ENCODE assay signal across 1 cellular context in the genomic region with DNA sequence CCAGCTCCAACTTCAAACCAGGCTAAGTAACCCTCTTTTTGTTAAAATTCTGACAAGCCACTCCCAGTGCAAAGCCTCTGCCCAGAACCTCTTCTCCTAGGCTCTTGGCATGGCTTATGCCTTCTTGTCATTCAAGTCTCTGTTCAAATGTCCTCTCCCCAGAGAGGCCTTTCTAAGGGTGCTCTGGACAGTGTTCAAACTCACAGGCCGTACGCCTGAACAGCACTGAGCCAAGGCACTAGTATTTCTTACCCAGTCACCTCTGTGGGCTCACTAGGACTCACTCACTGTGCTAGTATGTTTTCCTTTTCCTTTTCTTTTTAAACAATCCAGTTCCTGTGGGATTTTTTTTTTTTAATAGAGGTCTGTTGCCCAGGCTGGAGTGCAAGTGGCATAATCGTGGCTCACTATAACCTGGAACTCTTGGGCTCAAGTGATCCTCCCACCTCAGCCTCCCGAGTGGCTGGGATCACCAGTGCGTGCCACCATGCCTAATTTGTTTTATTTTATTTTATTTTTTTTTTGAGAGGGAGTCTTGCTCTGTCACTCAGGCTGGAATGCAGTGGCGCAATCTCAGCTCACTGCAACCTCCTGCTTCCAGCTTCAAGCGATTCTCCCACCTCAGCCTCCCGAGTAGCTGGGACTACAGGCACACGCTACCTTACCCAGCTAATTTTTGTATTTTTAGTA.
TF ChIP-seq lines count a peak whose summit lies in the region.

No MANE protein-coding gene starts in this region.

TF ChIP-seq in IMR-90, 13 proteins besides CTCF, POLR2A, EP300 and RAD21:
- TF ChIP-seq RFX5 (IDR thresholded peaks at IDR 0.05; ENCODE audit: low read depth, low read length) (no peak), RCOR1 (IDR thresholded peaks at IDR 0.05; ENCODE audit: insufficient replicate concordance, low read length) (no peak), CEBPB (IDR thresholded peaks at IDR 0.05; ENCODE audit: low read depth, low read length) (peak; percentile 89)
- TF ChIP-seq, protein P1, sequence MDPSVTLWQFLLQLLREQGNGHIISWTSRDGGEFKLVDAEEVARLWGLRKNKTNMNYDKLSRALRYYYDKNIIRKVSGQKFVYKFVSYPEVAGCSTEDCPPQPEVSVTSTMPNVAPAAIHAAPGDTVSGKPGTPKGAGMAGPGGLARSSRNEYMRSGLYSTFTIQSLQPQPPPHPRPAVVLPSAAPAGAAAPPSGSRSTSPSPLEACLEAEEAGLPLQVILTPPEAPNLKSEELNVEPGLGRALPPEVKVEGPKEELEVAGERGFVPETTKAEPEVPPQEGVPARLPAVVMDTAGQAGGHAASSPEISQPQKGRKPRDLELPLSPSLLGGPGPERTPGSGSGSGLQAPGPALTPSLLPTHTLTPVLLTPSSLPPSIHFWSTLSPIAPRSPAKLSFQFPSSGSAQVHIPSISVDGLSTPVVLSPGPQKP (IDR thresholded peaks at IDR 0.05; ENCODE audit: borderline replicate concordance, low read depth, low read length) = no peak
